Comparison of ENCODE assay signal across 21 cellular contexts in the genomic region with DNA sequence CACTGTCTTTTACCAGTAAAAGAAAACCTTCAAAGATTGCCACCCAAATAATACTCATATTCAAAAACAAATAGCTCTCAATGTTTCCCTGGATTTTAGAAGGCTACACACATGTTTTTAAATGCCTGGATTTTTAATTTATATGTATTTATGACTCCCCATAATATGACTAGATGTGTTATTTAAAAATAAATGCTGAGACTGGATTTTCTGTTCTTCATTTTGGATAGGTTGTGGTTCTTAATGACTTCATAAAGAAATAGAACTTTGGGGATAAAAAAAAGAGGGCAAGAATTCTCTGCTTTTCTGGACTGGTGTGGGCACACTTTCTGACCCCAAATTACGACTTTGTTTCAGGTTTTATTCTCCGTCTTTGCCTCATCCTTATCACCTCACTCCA.
"Had no signal": no experiment of that assay in that cellular context is flagged by ENCODE, and none has a peak within 500 bp of the region (broad histone marks: within the 10 kb centered on the region; RNA-seq: fewer than 3 reads in every experiment).

No MANE protein-coding gene starts in this region.

- DNase-seq: activated CD4-positive, alpha-beta memory T cell treated with anti-CD3 and anti-CD28 coated beads, Interleukin-2, amount 10 ng/mL, durations not matched to agents 7 days and 5 days; activated CD4-positive, alpha-beta T cell treated with anti-CD3 and anti-CD28 coated beads, Interleukin-2, amount 10 ng/mL, durations not matched to agents 24 days and 14 days; activated effector memory CD4-positive, alpha-beta T cell treated with Interleukin-2 at 50 U/mL for 16 hours; activated naive CD4-positive, alpha-beta T cell treated with anti-CD3 and anti-CD28 coated beads, Interleukin-2, amount 10 ng/mL, durations not matched to agents 7 days and 5 days; activated T-cell treated with anti-CD3 and anti-CD28 coated beads, Interleukin-2, amount 50 U/mL, for 72 hours; cerebellar nuclear complex; cortex of kidney; endodermal cell; esophagus squamous epithelium; posterior cingulate gyrus; stimulated activated CD4-positive, alpha-beta T cell treated with anti-CD3 and anti-CD28 coated beads, Interleukin-4, amount 100 ng/mL, for 24 hours; stimulated activated naive CD4-positive, alpha-beta T cell treated with Interleukin-2 at 50 U/mL for 16 hours; upper lobe of left lung had no signal

- H3K27ac Mint-ChIP-seq: activated CD4-positive, alpha-beta memory T cell treated with anti-CD3 and anti-CD28 coated beads, Interleukin-2, amount 10 ng/mL, durations not matched to agents 7 days and 5 days; activated CD4-positive, alpha-beta T cell treated with anti-CD3 and anti-CD28 coated beads, Interleukin-2, amount 10 ng/mL, durations not matched to agents 24 days and 14 days; activated naive CD4-positive, alpha-beta T cell treated with anti-CD3 and anti-CD28 coated beads, Interleukin-2, amount 10 ng/mL, durations not matched to agents 7 days and 5 days; activated T-cell treated with anti-CD3 and anti-CD28 coated beads, Interleukin-2, amount 50 U/mL, for 72 hours; endodermal cell; mesothelial cell of epicardium; natural killer cell treated with Interleukin-12 subunit alpha and Interleukin-12 subunit beta and Interleukin-15 and Interleukin-18, amount 100 ng/mL, for 72 hours; T-helper 2 cell treated with Interferon-gamma antibody and Interleukin-4, amounts not matched to agents 5 μg/mL and 100 μg/mL, for 36 hours had no signal

- H3K4me3 Mint-ChIP-seq: activated CD4-positive, alpha-beta memory T cell treated with anti-CD3 and anti-CD28 coated beads, Interleukin-2, amount 10 ng/mL, durations not matched to agents 7 days and 5 days; activated CD4-positive, alpha-beta T cell treated with anti-CD3 and anti-CD28 coated beads, Interleukin-2, amount 10 ng/mL, durations not matched to agents 24 days and 14 days; activated naive CD4-positive, alpha-beta T cell treated with anti-CD3 and anti-CD28 coated beads, Interleukin-2, amount 10 ng/mL, durations not matched to agents 7 days and 5 days; activated T-cell treated with anti-CD3 and anti-CD28 coated beads, Interleukin-2, amount 50 U/mL, for 72 hours; endodermal cell; mesothelial cell of epicardium; natural killer cell treated with Interleukin-12 subunit alpha and Interleukin-12 subunit beta and Interleukin-15 and Interleukin-18, amount 100 ng/mL, for 72 hours; T-helper 2 cell treated with Interferon-gamma antibody and Interleukin-4, amounts not matched to agents 5 μg/mL and 100 μg/mL, for 36 hours had no signal

- H3K27ac ChIP-seq: esophagus squamous epithelium, thoracic aorta, upper lobe of left lung, VCaP had no signal

- H3K4me3 ChIP-seq: esophagus squamous epithelium, lung, thoracic aorta, upper lobe of left lung had no signal

- H3K9me3 ChIP-seq: esophagus squamous epithelium, thoracic aorta, upper lobe of left lung had no signal

- H3K27me3 ChIP-seq: esophagus squamous epithelium, upper lobe of left lung had no signal

- ATAC-seq: activated CD4-positive, CD25-positive, alpha-beta regulatory T cell treated with anti-CD3 and anti-CD28 coated beads, Interleukin-2, amount 50 U/mL, for 24 hours; activated T-cell treated with anti-CD3 and anti-CD28 coated beads, Interleukin-2, amount 50 U/mL, for 72 hours; left lobe of liver; natural killer cell treated with Interleukin-12 subunit alpha and Interleukin-12 subunit beta and Interleukin-15 and Interleukin-18, amount 100 ng/mL, for 72 hours had no signal

- H3K36me3 ChIP-seq: esophagus squamous epithelium, thoracic aorta, upper lobe of left lung had no signal

- H3K9me3 Mint-ChIP-seq: activated CD4-positive, alpha-beta memory T cell treated with anti-CD3 and anti-CD28 coated beads, Interleukin-2, amount 10 ng/mL, durations not matched to agents 7 days and 5 days; activated CD4-positive, alpha-beta T cell treated with anti-CD3 and anti-CD28 coated beads, Interleukin-2, amount 10 ng/mL, durations not matched to agents 24 days and 14 days; activated naive CD4-positive, alpha-beta T cell treated with anti-CD3 and anti-CD28 coated beads, Interleukin-2, amount 10 ng/mL, durations not matched to agents 7 days and 5 days; activated T-cell treated with anti-CD3 and anti-CD28 coated beads, Interleukin-2, amount 50 U/mL, for 72 hours; endodermal cell; mesothelial cell of epicardium; natural killer cell treated with Interleukin-12 subunit alpha and Interleukin-12 subunit beta and Interleukin-15 and Interleukin-18, amount 100 ng/mL, for 72 hours; T-helper 2 cell treated with Interferon-gamma antibody and Interleukin-4, amounts not matched to agents 5 μg/mL and 100 μg/mL, for 36 hours had no signal

- H3K36me3 Mint-ChIP-seq: mesothelial cell of epicardium; natural killer cell treated with Interleukin-12 subunit alpha and Interleukin-12 subunit beta and Interleukin-15 and Interleukin-18, amount 100 ng/mL, for 72 hours had no signal

- H3K4me1 ChIP-seq: upper lobe of left lung had no signal

- H3K27me3 Mint-ChIP-seq: activated CD4-positive, alpha-beta memory T cell treated with anti-CD3 and anti-CD28 coated beads, Interleukin-2, amount 10 ng/mL, durations not matched to agents 7 days and 5 days; activated CD4-positive, alpha-beta T cell treated with anti-CD3 and anti-CD28 coated beads, Interleukin-2, amount 10 ng/mL, durations not matched to agents 24 days and 14 days; activated naive CD4-positive, alpha-beta T cell treated with anti-CD3 and anti-CD28 coated beads, Interleukin-2, amount 10 ng/mL, durations not matched to agents 7 days and 5 days; natural killer cell treated with Interleukin-12 subunit alpha and Interleukin-12 subunit beta and Interleukin-15 and Interleukin-18, amount 100 ng/mL, for 72 hours had no signal
